Comparison of ENCODE assay signal across 13 cellular contexts in the genomic region with DNA sequence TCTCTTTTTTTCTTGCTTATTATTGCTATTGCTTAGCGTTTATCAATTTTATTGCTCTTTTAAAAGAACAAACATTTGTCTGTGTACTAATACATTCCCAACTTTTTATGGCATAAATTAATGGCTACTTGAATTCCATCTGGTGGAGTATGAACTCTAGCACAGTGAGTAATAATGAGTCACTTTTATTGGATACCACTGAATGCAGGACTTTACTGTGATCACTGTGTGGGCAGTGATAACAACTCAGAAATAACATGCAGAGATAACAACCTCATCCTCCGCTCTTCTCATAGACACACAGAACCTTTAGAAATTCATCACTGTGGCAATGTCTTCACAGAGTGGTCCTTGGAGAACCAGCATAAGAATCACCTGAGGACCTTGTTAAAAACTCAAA.
DNase-seq lines count a peak whose midpoint lies in the region; ATAC-seq, FAIRE-seq and TF ChIP-seq lines count a peak whose summit lies in the region.
"Had no signal": no experiment of that assay in that cellular context is flagged by ENCODE, and none has a peak within 500 bp of the region (broad histone marks: within the 10 kb centered on the region; RNA-seq: fewer than 3 reads in every experiment).

No MANE protein-coding gene starts in this region.

- intact Hi-C loops in activated CD4-positive, alpha-beta T cell treated with anti-CD3 and anti-CD28 coated beads, Interleukin-2, amount 10 ng/mL, durations not matched to agents 24 days and 14 days (cut with micrococcal nuclease): no loop called here

- H3K4me1 Mint-ChIP-seq in activated CD4-positive, alpha-beta T cell treated with anti-CD3 and anti-CD28 coated beads, Interleukin-2, amount 10 ng/mL, durations not matched to agents 24 days and 14 days: no peaks in the 10 kb centered on the region

- no peak for ATAC-seq in GM21786 (IDR thresholded peaks at IDR 0.05; ENCODE audit: unreplicated experiment)

- DNase-seq in activated CD4-positive, alpha-beta T cell treated with anti-CD3 and anti-CD28 coated beads, Interleukin-2, amount 10 ng/mL, durations not matched to agents 24 days and 14 days: peak; percentile 7
- DNase-seq in activated CD4-positive, alpha-beta T cell treated with anti-CD3 and anti-CD28 coated beads, Interleukin-2, amount 50 U/mL, for 1 hour: no peak
- DNase-seq in T1000 (lab: John Stamatoyannopoulos, UW) (peak; percentile 7), fibroblast of the aortic adventitia (ENCODE audit: low read depth) (peak; percentile 69), urothelium cell line (ENCODE audit: low spot score) (peak; percentile 72), HUDEP-2 (lab: John Stamatoyannopoulos, UW; ENCODE audit: unreplicated experiment in 76 of 76) (no peak)
- DNase-seq in stimulated activated CD4-positive, alpha-beta T cell treated with anti-CD3 and anti-CD28 coated beads, Interleukin-2, amount 100 ng/mL, for 48 hours: no peak
- DNase-seq: activated CD8-positive, alpha-beta memory T cell treated with anti-CD3 and anti-CD28 coated beads, Interleukin-2, amount 50 U/mL, for 4 hours; aorta; stimulated activated naive CD4-positive, alpha-beta T cell treated with Interleukin-2 at 50 U/mL for 16 hours had no signal

- H3K4me3 Mint-ChIP-seq in activated CD4-positive, alpha-beta T cell treated with anti-CD3 and anti-CD28 coated beads, Interleukin-2, amount 10 ng/mL, durations not matched to agents 24 days and 14 days: no peak overlapping the region

- H3K27me3 Mint-ChIP-seq in activated CD4-positive, alpha-beta T cell treated with anti-CD3 and anti-CD28 coated beads, Interleukin-2, amount 10 ng/mL, durations not matched to agents 24 days and 14 days: peaks cover 32% of the 10 kb centered on the region

- H3K27ac Mint-ChIP-seq in activated CD4-positive, alpha-beta T cell treated with anti-CD3 and anti-CD28 coated beads, Interleukin-2, amount 10 ng/mL, durations not matched to agents 24 days and 14 days: no peak overlapping the region

- no peak for TF ChIP-seq CTCF in fibroblast of the aortic adventitia (IDR thresholded peaks at IDR 0.05; ENCODE audit: insufficient read depth, low read length)

- H3K36me3 Mint-ChIP-seq in activated CD4-positive, alpha-beta T cell treated with anti-CD3 and anti-CD28 coated beads, Interleukin-2, amount 10 ng/mL, durations not matched to agents 24 days and 14 days (ENCODE audit: low read depth): no peaks in the 10 kb centered on the region

- H3K9me3 Mint-ChIP-seq in activated CD4-positive, alpha-beta T cell treated with anti-CD3 and anti-CD28 coated beads, Interleukin-2, amount 10 ng/mL, durations not matched to agents 24 days and 14 days: no peaks in the 10 kb centered on the region

- FAIRE-seq in urothelium cell line (lab: Jason Lieb, UNC): no peak
- FAIRE-seq: TTC549 had no signal

- no peak overlapping the region for H3K4me3 ChIP-seq in fibroblast of the aortic adventitia (ENCODE audit: low read depth, low read length)
- H3K4me3 ChIP-seq: esophagus muscularis mucosa had no signal

Comparison
In these comparisons a context has a peak if more than half of its experiments do, and no peak if none do; other contexts are left out.
1. DNase-seq: peak in activated CD4-positive, alpha-beta T cell treated with anti-CD3 and anti-CD28 coated beads, Interleukin-2, amount 10 ng/mL, durations not matched to agents 24 days and 14 days (single experiment), T1000 (single experiment), fibroblast of the aortic adventitia (single experiment) and urothelium cell line (single experiment); none in activated CD4-positive, alpha-beta T cell treated with anti-CD3 and anti-CD28 coated beads, Interleukin-2, amount 50 U/mL, for 1 hour (single experiment), stimulated activated CD4-positive, alpha-beta T cell treated with anti-CD3 and anti-CD28 coated beads, Interleukin-2, amount 100 ng/mL, for 48 hours (0 of 2) and HUDEP-2 (0 of 76).